Comparison of ENCODE assay signal across 16 cellular contexts in genomic region chr15:40974921-40975320, GRCh38. TPM values are rescaled to one million over a fixed set of nuclear protein-coding genes. Genes with fewer than 3 reads are reported as not detected.
DNase-seq lines count a peak whose midpoint lies in the region; ATAC-seq and TF ChIP-seq lines count a peak whose summit lies in the region.
"Had no signal": no experiment of that assay in that cellular context is flagged by ENCODE, and none has a peak within 500 bp of the region (broad histone marks: within the 10 kb centered on the region; RNA-seq: fewer than 3 reads in every experiment).

No MANE protein-coding gene starts in this region.

- TF ChIP-seq CTCF in cardiac muscle cell (IDR thresholded peaks at IDR 0.05; ENCODE audit: low read depth, low read length) (peak; percentile 19), IMR-90 (conservative IDR thresholded peaks at IDR 0.05; ENCODE audit: low read depth, low read length) (no peak), choroid plexus epithelial cell (conservative IDR thresholded peaks at IDR 0.05; ENCODE audit: low read depth, low read length) (peak; percentile 55)

- H3K79me1 ChIP-seq in IMR-90 (ENCODE audit: low read depth in 1 of 2, low read length in 2 of 2) = peaks cover 6 to 48% of the 10 kb centered on the region in 2 experiments

- peaks cover 25% of the 10 kb centered on the region for H3K9me1 ChIP-seq in IMR-90 (ENCODE audit: insufficient read depth, low read length)

- no peak overlapping the region; the same call in 1 of the 2 replicates for H2BK120ac ChIP-seq in IMR-90 (ENCODE audit: low read depth, low read length)

- no peak overlapping the region for H4K91ac ChIP-seq in IMR-90 (ENCODE audit: insufficient read depth, low read depth, low read length)

- H3K4ac ChIP-seq in IMR-90 (ENCODE audit: low read depth, low read length) = peak overlapping the region; percentile 37; the same call in 1 of the 2 replicates

- H2BK20ac ChIP-seq in IMR-90 (ENCODE audit: low read depth, low read length) = peak overlapping the region; percentile 47; the same call in 1 of the 2 replicates

- H3K9ac ChIP-seq in IMR-90 (ENCODE audit: low read depth, low read length) = no peak overlapping the region
- H3K9ac ChIP-seq: GM23248 had no signal

- dilution Hi-C loops in IMR-90 (cut with HindIII; ENCODE audit: low sequenced_read_pairs, unreplicated experiment) = no loop called here

- no peak overlapping the region; a peak in 1 of 4 replicates for H4K8ac ChIP-seq in IMR-90 (ENCODE audit: low read depth in 2 of 2, low read length in 2 of 2)

- H3K36me3 ChIP-seq in cardiac muscle cell (peaks cover 24% of the 10 kb centered on the region), IMR-90 (ENCODE audit: control insufficient read depth, insufficient read depth, low read length) (peaks cover 36% of the 10 kb centered on the region)

- in situ Hi-C loops in IMR-90 (cut with MboI; ENCODE audit: low sequenced_read_pairs) = no loop called here
- in situ Hi-C loops in KBM-7 (cut with MboI; ENCODE audit: low pct_unique_long_range_greater_than_20kb, low sequenced_read_pairs) = no loop called here

- no peak for TF ChIP-seq RAD21 in IMR-90 (IDR thresholded peaks at IDR 0.05; ENCODE audit: low read length)

- H3K14ac ChIP-seq in IMR-90 (replicated peaks; ENCODE audit: low read depth, low read length) = 0 out of 2 replicates have a peak overlapping the region, but pooled peaks have one; percentile 72

- H4K20me1 ChIP-seq in IMR-90 (ENCODE audit: insufficient read depth, low read length) = no peaks in the 10 kb centered on the region

- TF ChIP-seq POLR2A in IMR-90 (IDR thresholded peaks at IDR 0.05; ENCODE audit: low read depth, low read length) = no peak

- no peak overlapping the region; the same call in 1 of the 2 replicates for H3K23ac ChIP-seq in IMR-90 (ENCODE audit: low read depth, low read length)

- POLR2A ChIA-PET in IMR-90 (lab: Charles Lee; ENCODE audit: unreplicated experiment) = no interaction called here

- H3K9me3 ChIP-seq in cardiac muscle cell (ENCODE audit: low read depth) = no peaks in the 10 kb centered on the region
- H3K9me3 ChIP-seq in IMR-90 (ENCODE audit: control insufficient read depth, insufficient read depth, low read length) = no peaks in the 10 kb centered on the region
- H3K9me3 ChIP-seq: BE2C, HAP-1 had no signal

- H3K4me3 ChIP-seq in cardiac muscle cell = no peak overlapping the region
- H3K4me3 ChIP-seq in IMR-90 (ENCODE audit: insufficient read depth, low read depth, low read length) = no peak overlapping the region
- no peak overlapping the region for H3K4me3 ChIP-seq in choroid plexus epithelial cell (ENCODE audit: low read depth, low read length)
- H3K4me3 ChIP-seq: GM23248, HAP-1 had no signal

- H2AFZ ChIP-seq in IMR-90 (replicated peaks; ENCODE audit: low read length, poor library complexity) = no peak overlapping the region
- H2AFZ ChIP-seq: GM23248 had no signal

- no peak overlapping the region for H2AK9ac ChIP-seq in IMR-90 (replicated peaks; ENCODE audit: low read depth, low read length, poor library complexity)

- H2AK5ac ChIP-seq in IMR-90 (ENCODE audit: low read depth, low read length) = 0 out of 2 replicates have a peak overlapping the region, but pooled peaks have one; percentile 51

- WGBS in IMR-90 (ENCODE audit: extremely low coverage in 2 of 2, insufficient read length in 1 of 2), 2 experiments = no CpG with 5 or more reads among the region's 3 CpGs

- intact Hi-C loops in cardiac septum (cut with DNase I) = no loop called here
- intact Hi-C loops in IMR-90 (cut with micrococcal nuclease) = no loop called here

- H3K27ac ChIP-seq in cardiac muscle cell (no peak overlapping the region), IMR-90 (ENCODE audit: insufficient read depth, low read length) (no peak overlapping the region)
- H3K27ac ChIP-seq: C4-2B, GM23248 had no signal

- DNase-seq in cardiac muscle cell (ENCODE audit: low read depth in 1 of 2, low spot score in 1 of 2) (peak in 1 of 2 donors; percentile 40), cardiac septum (ENCODE audit: low spot score) (no peak), IMR-90 (no peak), choroid plexus epithelial cell (ENCODE audit: low read depth) (peak; percentile 57), left lobe of liver (ENCODE audit: low spot score) (no peak), NCI-H524 (lab: John Stamatoyannopoulos, UW) (no peak), KBM-7 (no peak), T1000 (lab: John Stamatoyannopoulos, UW) (no peak)
- DNase-seq: BE2C; CD4-positive, alpha-beta memory T cell; DMS153; DMS79 treated with DMSO at 0.1 percent for 48 hours; GDM1; GM23248 had no signal

- H3K4me1 ChIP-seq in cardiac muscle cell (ENCODE audit: low read depth) = no peaks in the 10 kb centered on the region
- H3K4me1 ChIP-seq in IMR-90 (ENCODE audit: control insufficient read depth, insufficient read depth, low read length) = peaks cover 20% of the 10 kb centered on the region
- H3K4me1 ChIP-seq: BE2C had no signal

- H3K18ac ChIP-seq in IMR-90 (ENCODE audit: low read depth, low read length) = no peak overlapping the region

- no peak overlapping the region for H4K5ac ChIP-seq in IMR-90 (ENCODE audit: low read depth, low read length)

- no TSS peak for BruUV-seq in IMR-90 (replicated peaks; lab: Mats Ljungman, UMichigan)

- H3K4me2 ChIP-seq in IMR-90 (ENCODE audit: low read depth, low read length) = no peak overlapping the region

- no peak overlapping the region for H2BK5ac ChIP-seq in IMR-90 (ENCODE audit: low read depth, low read length, poor library complexity, severe bottlenecking)

- no peak overlapping the region for H2BK15ac ChIP-seq in IMR-90 (ENCODE audit: low read depth, low read length)

- no peak overlapping the region for H3K56ac ChIP-seq in IMR-90 (ENCODE audit: extremely low read depth, insufficient read depth, low read length)

- ATAC-seq in IMR-90 (ENCODE audit: low read depth) = no peak
- ATAC-seq in left lobe of liver = peak; percentile 35

- H3K27me3 ChIP-seq in cardiac muscle cell = no peaks in the 10 kb centered on the region
- no peaks in the 10 kb centered on the region for H3K27me3 ChIP-seq in IMR-90 (ENCODE audit: control insufficient read depth, insufficient read depth, low read length)
- H3K27me3 ChIP-seq: BE2C had no signal

- CTCF ChIA-PET in IMR-90 (lab: Yijun Ruan, JAX) = no interaction called here

TF ChIP-seq in IMR-90, 13 proteins besides CTCF, POLR2A, EP300 and RAD21:
- TF ChIP-seq RCOR1 (IDR thresholded peaks at IDR 0.05; ENCODE audit: insufficient replicate concordance, low read length) (no peak), BHLHE40 (IDR thresholded peaks at IDR 0.05; ENCODE audit: low read depth, low read length) (no peak), NFE2L2 (IDR thresholded peaks at IDR 0.05; ENCODE audit: low read depth, low read length) (no peak), CEBPB (IDR thresholded peaks at IDR 0.05; ENCODE audit: low read depth, low read length) (no peak), MAFK (IDR thresholded peaks at IDR 0.05; ENCODE audit: low read depth, low read length) (no peak), MAZ (IDR thresholded peaks at IDR 0.05; ENCODE audit: borderline replicate concordance, low read depth, low read length) (no peak), FOS (IDR thresholded peaks at IDR 0.05; ENCODE audit: low read depth, low read length) (no peak), MXI1 (IDR thresholded peaks at IDR 0.05; ENCODE audit: borderline replicate concordance, low read depth, low read length) (no peak), SMC3 (IDR thresholded peaks at IDR 0.05; ENCODE audit: low read depth, low read length) (no peak), RFX5 (IDR thresholded peaks at IDR 0.05; ENCODE audit: low read depth, low read length) (no peak)
- TF ChIP-seq, protein P1, sequence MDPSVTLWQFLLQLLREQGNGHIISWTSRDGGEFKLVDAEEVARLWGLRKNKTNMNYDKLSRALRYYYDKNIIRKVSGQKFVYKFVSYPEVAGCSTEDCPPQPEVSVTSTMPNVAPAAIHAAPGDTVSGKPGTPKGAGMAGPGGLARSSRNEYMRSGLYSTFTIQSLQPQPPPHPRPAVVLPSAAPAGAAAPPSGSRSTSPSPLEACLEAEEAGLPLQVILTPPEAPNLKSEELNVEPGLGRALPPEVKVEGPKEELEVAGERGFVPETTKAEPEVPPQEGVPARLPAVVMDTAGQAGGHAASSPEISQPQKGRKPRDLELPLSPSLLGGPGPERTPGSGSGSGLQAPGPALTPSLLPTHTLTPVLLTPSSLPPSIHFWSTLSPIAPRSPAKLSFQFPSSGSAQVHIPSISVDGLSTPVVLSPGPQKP (IDR thresholded peaks at IDR 0.05; ENCODE audit: borderline replicate concordance, low read depth, low read length) = no peak

RNA-seq across cellular contexts. Expression of gene CHAC1, which starts 21.6 kb away (rescaled TPM):
- total RNA-seq in cardiac muscle cell (6.0 and 8.0 TPM in 2 replicates), cardiac septum (1.6 TPM), IMR-90 (2012; rRNA removed) (41.9 and 51.3 TPM in 2 replicates), left lobe of liver (1.1 TPM)
- polyA plus RNA-seq in cardiac muscle cell (3.1 and 5.0 TPM in 2 replicates), IMR-90 (2012; rRNA removed) (72.5 and 77.8 TPM in 2 replicates)
- polyA plus RNA-seq in IMR-90 (2012; cell fraction: cytosol; rRNA removed) = 40.3 and 108 TPM in 2 replicates
- polyA plus RNA-seq in IMR-90 (2012; cell fraction: nucleus; rRNA removed; ENCODE audit: low replicate concordance) = 31.6 and 74.8 TPM in 2 replicates

RNA-seq across cellular contexts. Expression of gene DLL4, which starts 45.8 kb away (rescaled TPM):
- total RNA-seq in cardiac muscle cell (0.11 and 0.71 TPM in 2 replicates), cardiac septum (11.5 TPM), IMR-90 (2012; rRNA removed) (1.7 and 1.8 TPM in 2 replicates), left lobe of liver (3.7 TPM)
- polyA plus RNA-seq in cardiac muscle cell (0.42 TPM in 1 of 2 replicates, not detected in the other), IMR-90 (2012; rRNA removed) (3.4 and 3.6 TPM in 2 replicates)
- polyA plus RNA-seq in IMR-90 (2012; cell fraction: cytosol; rRNA removed) = 2.3 and 2.9 TPM in 2 replicates
- 2.4 and 5.1 TPM in 2 replicates for polyA plus RNA-seq in IMR-90 (2012; cell fraction: nucleus; rRNA removed; ENCODE audit: low replicate concordance)
- total RNA-seq: CD4-positive, alpha-beta memory T cell; GM23248 had no signal
- polyA plus RNA-seq: CD4-positive, alpha-beta memory T cell; GM23248 had no signal
